In the genomic region with DNA sequence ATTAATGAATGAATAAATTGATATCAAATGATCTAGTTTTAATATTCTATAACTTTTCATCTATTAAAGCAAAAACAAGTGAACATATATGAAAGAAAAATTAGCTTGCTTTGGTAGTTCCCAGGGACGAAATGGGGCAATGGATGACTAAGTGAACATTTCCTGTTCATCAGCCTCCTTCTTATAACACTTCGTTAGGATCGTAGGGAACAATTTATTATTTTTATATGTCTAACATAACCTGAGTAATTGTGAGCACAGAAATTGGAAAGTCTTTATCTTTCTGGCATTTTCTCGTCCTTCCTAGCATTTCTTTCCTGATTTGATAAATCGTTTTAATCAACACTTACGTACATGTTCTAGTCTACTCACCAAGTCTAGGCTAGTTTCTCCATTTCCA, we compare ENCODE assay signal across 17 cellular contexts. TPM values are rescaled to one million over a fixed set of nuclear protein-coding genes. Genes with fewer than 3 reads are reported as not detected.
DNase-seq lines count a peak whose midpoint lies in the region; ATAC-seq, FAIRE-seq and TF ChIP-seq lines count a peak whose summit lies in the region.
"Had no signal": no experiment of that assay in that cellular context is flagged by ENCODE, and none has a peak within 500 bp of the region (broad histone marks: within the 10 kb centered on the region; RNA-seq: fewer than 3 reads in every experiment).

No MANE protein-coding gene starts in this region.

- no peaks in the 10 kb centered on the region for H4K20me1 ChIP-seq in HepG2 (ENCODE audit: insufficient read depth, low read length)
- no peaks in the 10 kb centered on the region for H4K20me1 ChIP-seq in keratinocyte (ENCODE audit: control insufficient read depth, extremely low read depth, insufficient read depth, low read length)
- H4K20me1 ChIP-seq: BLaER1 had no signal

- no peaks in the 10 kb centered on the region for H3K79me2 ChIP-seq in HepG2 (ENCODE audit: insufficient read depth, low read length)
- H3K79me2 ChIP-seq in keratinocyte (ENCODE audit: control insufficient read depth, insufficient read depth, low read length), result no peaks in the 10 kb centered on the region

- BruUV-seq in HepG2 (replicated peaks; lab: Mats Ljungman, UMichigan), result no TSS peak

- in situ Hi-C loops in HepG2 (cut with HindIII; ENCODE audit: extremely low pct_ligation_motif_present, low pct_unique_long_range_greater_than_20kb), result no loop called here

- no peak for TF ChIP-seq POLR2A in right lobe of liver (IDR thresholded peaks at IDR 0.05)
- TF ChIP-seq POLR2A in HepG2 (IDR thresholded peaks at IDR 0.05; ENCODE audit: insufficient read depth in 1 of 2, low read depth in 2 of 2, low read length in 2 of 2), result no peak

- no peaks in the 10 kb centered on the region for H3K9me3 ChIP-seq in right lobe of liver
- no peaks in the 10 kb centered on the region for H3K9me3 ChIP-seq in HepG2 (ENCODE audit: low read length)
- H3K9me3 ChIP-seq in keratinocyte (ENCODE audit: control insufficient read depth, low read depth, low read length), result no peaks in the 10 kb centered on the region
- H3K9me3 ChIP-seq: BLaER1, HAP-1 had no signal

- FAIRE-seq in HepG2 (lab: Jason Lieb, UNC) (no peak), keratinocyte (lab: Jason Lieb, UNC) (no peak)
- FAIRE-seq: GM12878 had no signal

- H3K4me2 ChIP-seq in HepG2 (ENCODE audit: low read depth, low read length) (no peak overlapping the region), keratinocyte (ENCODE audit: control insufficient read depth, extremely low read depth, insufficient read depth, low read depth, low read length) (peak overlapping the region; percentile 70)
- H3K4me2 ChIP-seq: BLaER1 had no signal

- ATAC-seq in right lobe of liver (no peak), HepG2 (no peak), HG03439 (IDR thresholded peaks at IDR 0.05; ENCODE audit: unreplicated experiment) (no peak)
- ATAC-seq: GM12878 had no signal

- DNase-seq in right lobe of liver (no peak), HepG2 (ENCODE audit: low spot score) (no peak), cardiac fibroblast (ENCODE audit: low read depth in 2 of 2) (peak; percentile 52 to 68), fibroblast of pulmonary artery (ENCODE audit: low read depth) (peak; percentile 60), keratinocyte (ENCODE audit: low read depth, low spot score) (no peak), RWPE1 (ENCODE audit: low spot score) (no peak), NCI-H510A treated with DMSO at 0.1 percent for 48 hours (lab: John Stamatoyannopoulos, UW) (no peak)
- DNase-seq: 8988T; CD4-positive, alpha-beta memory T cell; DMS153; DMS79; GM23248 had no signal

- H3K4me1 ChIP-seq in right lobe of liver (peaks cover 0 to 36% (median 12%) of the 10 kb centered on the region in 4 donors), HepG2 (ENCODE audit: insufficient read depth, low read length) (no peaks in the 10 kb centered on the region), keratinocyte (ENCODE audit: control insufficient read depth, extremely low read depth, insufficient read depth, low read length) (peaks cover 41% of the 10 kb centered on the region)
- H3K4me1 ChIP-seq: BLaER1, HAP-1 had no signal

- dilution Hi-C loops in keratinocyte (cut with MboI; ENCODE audit: extremely low pct_ligation_motif_present, low sequenced_read_pairs), result no loop called here

- TF ChIP-seq EP300 in HepG2 (IDR thresholded peaks at IDR 0.05; ENCODE audit: low read depth in 2 of 2, low read length in 2 of 2) (no peak), HepG2 (CRISPR knock-in tag; IDR thresholded peaks at IDR 0.05; ENCODE audit: borderline replicate concordance) (no peak)

- H3K4me3 ChIP-seq in right lobe of liver (no peak overlapping the region), HepG2 (replicated peaks in 1 of 3; ENCODE audit: insufficient read depth in 1 of 3, low read depth in 2 of 3, low read length in 3 of 3) (no peak overlapping the region), cardiac fibroblast (replicated peaks in 1 of 2; ENCODE audit: low read depth in 2 of 2, low read length in 2 of 2) (no peak overlapping the region), fibroblast of pulmonary artery (replicated peaks; ENCODE audit: low read depth, low read length) (no peak overlapping the region), keratinocyte (ENCODE audit: control insufficient read depth in 2 of 3, extremely low read depth in 1 of 3, insufficient read depth in 2 of 3, low read depth in 1 of 3, low read length in 3 of 3) (no peak overlapping the region)
- H3K4me3 ChIP-seq: BLaER1, GM12878, GM23248, HAP-1 had no signal

- POLR2A ChIA-PET in HepG2 (lab: Yijun Ruan, JAX), result no interaction called here
- POLR2A ChIA-PET in RWPE1 (lab: Yijun Ruan, JAX; ENCODE audit: low non-redundant PET), result no interaction called here

- H3K36me3 ChIP-seq in right lobe of liver, result no peaks in the 10 kb centered on the region
- no peaks in the 10 kb centered on the region for H3K36me3 ChIP-seq in HepG2 (replicated peaks in 1 of 2; ENCODE audit: control insufficient read depth in 1 of 2, insufficient read depth in 2 of 2, low read length in 2 of 2)
- H3K36me3 ChIP-seq in keratinocyte (ENCODE audit: control insufficient read depth in 2 of 2, extremely low read depth in 1 of 2, insufficient read depth in 2 of 2, low read length in 2 of 2), result no peaks in the 10 kb centered on the region
- H3K36me3 ChIP-seq: BLaER1, HAP-1 had no signal

- TF ChIP-seq CTCF in right lobe of liver (IDR thresholded peaks at IDR 0.05) (no peak), HepG2 (CRISPR knock-in tag; IDR thresholded peaks at IDR 0.05) (no peak), cardiac fibroblast (IDR thresholded peaks at IDR 0.05; ENCODE audit: low read depth, low read length) (no peak), fibroblast of pulmonary artery (IDR thresholded peaks at IDR 0.05; ENCODE audit: low read length, missing control alignments) (no peak), keratinocyte (optimal IDR thresholded peaks at IDR 0.05 in 1 of 3, IDR thresholded peaks at IDR 0.05 in 1 of 3, conservative IDR thresholded peaks at IDR 0.05 in 1 of 3; ENCODE audit: extremely low read depth in 1 of 3, insufficient read depth in 2 of 3, low read length in 3 of 3) (no peak), RWPE1 (conservative IDR thresholded peaks at IDR 0.05; ENCODE audit: low read depth) (no peak)

- H2AFZ ChIP-seq in HepG2 (ENCODE audit: low read length) (no peak overlapping the region), keratinocyte (ENCODE audit: control insufficient read depth, low read length) (no peak overlapping the region)
- H2AFZ ChIP-seq: GM23248 had no signal

- CTCF ChIA-PET in HepG2 (lab: Yijun Ruan, JAX; ENCODE audit: low intra/inter-chr PET ratio, low total read pairs) (interaction anchor here (1.3 kb wide), 1 partner anchor 48 kb away, joined by 3 read pairs; no protein-coding TSS in a partner anchor), RWPE1 (lab: Yijun Ruan, JAX) (no interaction called here)

- 64% methylated on average over 6 of the region's 6 CpGs for WGBS in right lobe of liver (ENCODE audit: insufficient coverage, low coverage, low lambda C conversion rate, missing lambda C conversion rate)
- 44% methylated on average over 6 of the region's 6 CpGs for WGBS in HepG2 (ENCODE audit: low lambda C conversion rate)

- H3K27me3 ChIP-seq in right lobe of liver (no peaks in the 10 kb centered on the region), HepG2 (ENCODE audit: control insufficient read depth in 1 of 2, insufficient read depth in 2 of 2, low read length in 2 of 2) (no peaks in the 10 kb centered on the region), keratinocyte (ENCODE audit: control insufficient read depth, extremely low read depth, insufficient read depth, low read length) (no peaks in the 10 kb centered on the region)
- H3K27me3 ChIP-seq: BLaER1 had no signal

- H3K27ac ChIP-seq in right lobe of liver, result peak overlapping the region; percentile 52 to 72 (median 54)
- no peak overlapping the region for H3K27ac ChIP-seq in HepG2 (ENCODE audit: extremely low read length, insufficient read depth, low read length)
- peak overlapping the region; percentile 96 for H3K27ac ChIP-seq in keratinocyte (ENCODE audit: control insufficient read depth, insufficient read depth, low read length)
- H3K27ac ChIP-seq in RWPE1, result no peak overlapping the region
- H3K27ac ChIP-seq: BLaER1, GM23248 had no signal

- no peak overlapping the region for H3K9ac ChIP-seq in HepG2 (ENCODE audit: insufficient read depth, low read depth, low read length)
- peak overlapping the region; percentile 73 for H3K9ac ChIP-seq in keratinocyte (ENCODE audit: control insufficient read depth, extremely low read depth, insufficient read depth, low read length)
- H3K9ac ChIP-seq: BLaER1, GM23248 had no signal

- intact Hi-C loops in right lobe of liver (cut with DNase I) (no loop called here), HepG2 (cut with micrococcal nuclease; ENCODE audit: unreplicated experiment) (loop anchor here (10.0 kb wide), 1 partner anchor 137 kb away; no protein-coding TSS in a partner anchor)

- H3K9me1 ChIP-seq in keratinocyte (ENCODE audit: control insufficient read depth, extremely low read depth, insufficient read depth, low read length), result no peaks in the 10 kb centered on the region

- TF ChIP-seq RAD21 in HepG2 (CRISPR knock-in tag; IDR thresholded peaks at IDR 0.05), result no peak

RNA-seq across cellular contexts. Expression of a gene that starts 59.1 kb away (rescaled TPM):
- total RNA-seq in right lobe of liver (100 to 1,000 TPM in 2 of 6 experiments, 10 to 100 TPM in 4; 24.7 to 158 (median 51.3) TPM), HepG2 (2016; rRNA removed; fragmentation: Illumina TruSeq; extraction: Trizol) (14.8 and 18.7 TPM in 2 replicates)
- 2.8 and 3.5 TPM in 2 replicates for total RNA-seq in HepG2 (2016; cell fraction: cytosol; rRNA removed; fragmentation: Illumina TruSeq; extraction: Trizol; ENCODE audit: low read depth)
- 13.6 and 18.6 TPM in 2 replicates for total RNA-seq in HepG2 (2016; cell fraction: insoluble cytoplasmic fraction; rRNA removed; fragmentation: Illumina TruSeq; extraction: Trizol)
- 8.0 and 9.5 TPM in 2 replicates for total RNA-seq in HepG2 (2016; cell fraction: membrane; rRNA removed; fragmentation: Illumina TruSeq; extraction: Trizol)
- 7.0 and 7.1 TPM in 2 replicates for total RNA-seq in HepG2 (2016; cell fraction: nucleus; rRNA removed; fragmentation: Illumina TruSeq; extraction: Trizol)
- polyA plus RNA-seq in HepG2 (2011; rRNA removed) (11.4 and 13.3 TPM in 2 replicates), keratinocyte (3.2 to 8.9 TPM (median 7.3 TPM) in 3 replicates)
- polyA plus RNA-seq in HepG2 (2011; cell fraction: cytosol; rRNA removed), result 6.3 and 10.7 TPM in 2 replicates
- polyA plus RNA-seq in HepG2 (2011; cell fraction: nucleus; rRNA removed), result 5.5 and 7.0 TPM in 2 replicates
- 13.0 and 17.4 TPM in 2 replicates for polyA plus RNA-seq in HepG2 (2012)
- 0.78 and 0.98 TPM in 2 replicates for polyA plus RNA-seq in HepG2 (2016; cell fraction: cytosol; fragmentation: Illumina TruSeq; extraction: Trizol; ENCODE audit: low read depth)
- 13.2 and 13.9 TPM in 2 replicates for polyA plus RNA-seq in HepG2 (2016; cell fraction: insoluble cytoplasmic fraction; fragmentation: Illumina TruSeq; extraction: Trizol; ENCODE audit: low read depth)
- polyA plus RNA-seq in HepG2 (2016; cell fraction: membrane; fragmentation: Illumina TruSeq; extraction: Trizol; ENCODE audit: low read depth), result 2.4 and 2.7 TPM in 2 replicates
- 6.2 and 6.4 TPM in 2 replicates for polyA plus RNA-seq in HepG2 (2016; cell fraction: nucleus; fragmentation: Illumina TruSeq; extraction: Trizol; ENCODE audit: insufficient read depth, low read depth)
- polyA minus RNA-seq in HepG2 (2011; rRNA and poly(A)+ RNA removed; ENCODE audit: low replicate concordance), result 13.9 and 20.0 TPM in 2 replicates
- polyA minus RNA-seq in HepG2 (2011; cell fraction: cytosol; rRNA and poly(A)+ RNA removed), result 16.0 and 20.2 TPM in 2 replicates
- 21.6 and 26.9 TPM in 2 replicates for polyA minus RNA-seq in HepG2 (2011; cell fraction: nucleus; rRNA and poly(A)+ RNA removed)
- 2.5 TPM for polyA plus RNA-seq in keratinocyte (2011; ENCODE audit: low read depth)
- 3.6 and 5.0 TPM in 2 replicates for polyA plus RNA-seq in keratinocyte (2011; cell fraction: cytosol; rRNA removed)
- 8.2 and 8.5 TPM in 2 replicates for polyA plus RNA-seq in keratinocyte (2011; cell fraction: nucleus; rRNA removed)
- polyA plus RNA-seq in keratinocyte (2012; ENCODE audit: low replicate concordance), result 3.0 and 9.3 TPM in 2 replicates
- polyA minus RNA-seq in keratinocyte, result 1.4 to 15.8 TPM (median 9.8 TPM) in 3 replicates
- 4.6 TPM for polyA minus RNA-seq in keratinocyte (2011; cell fraction: cytosol; rRNA and poly(A)+ RNA removed)
- 6.4 and 11.6 TPM in 2 replicates for polyA minus RNA-seq in keratinocyte (2011; cell fraction: nucleus; rRNA and poly(A)+ RNA removed)
- total RNA-seq: CD4-positive, alpha-beta memory T cell; GM12878 had no signal
- polyA plus RNA-seq: CD14-positive monocyte; CD4-positive, alpha-beta memory T cell had no signal

Comparison
In these comparisons a context has a peak if more than half of its experiments do, and no peak if none do; other contexts are left out.
1. H3K27ac ChIP-seq: peak in right lobe of liver (3 of 3) and keratinocyte (single experiment); none in HepG2 (single experiment) and RWPE1 (single experiment).
2. DNase-seq: peak in cardiac fibroblast (2 of 2) and fibroblast of pulmonary artery (single experiment); none in right lobe of liver (0 of 3), HepG2 (single experiment), keratinocyte (single experiment), RWPE1 (single experiment) and NCI-H510A treated with DMSO at 0.1 percent for 48 hours (single experiment).